Comparison of ENCODE assay signal across 22 cellular contexts in the genomic region with DNA sequence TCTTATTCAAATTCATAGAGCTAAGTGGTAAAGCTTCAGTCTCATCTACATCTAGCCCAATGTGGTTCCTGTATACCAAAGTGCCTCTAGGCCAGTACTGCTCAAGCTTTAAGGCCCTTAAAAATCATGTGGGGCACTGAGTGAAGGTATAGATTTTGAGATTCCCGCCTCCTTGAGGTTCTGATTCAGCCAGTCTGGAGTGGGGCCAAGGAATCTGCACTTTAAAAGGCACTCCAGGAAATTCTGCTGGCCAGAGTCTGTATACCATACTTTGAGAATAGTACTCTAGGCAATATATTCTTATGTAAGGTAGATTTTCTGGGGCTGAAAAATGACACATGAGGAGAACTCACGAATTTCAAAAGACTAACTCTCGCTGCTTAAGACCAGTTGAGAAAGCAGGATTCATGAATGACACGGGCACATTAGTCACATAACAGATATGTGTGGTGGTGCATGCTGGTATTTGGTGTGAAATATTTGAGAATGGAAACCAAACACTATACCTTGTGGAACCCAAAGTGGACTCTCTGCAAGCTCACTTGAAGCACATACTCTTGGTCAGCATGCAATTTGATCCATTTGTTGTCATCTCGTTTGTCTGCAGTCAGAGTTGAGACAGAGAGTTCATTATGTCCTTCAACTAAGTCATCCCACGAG. TPM values are rescaled to one million over a fixed set of nuclear protein-coding genes. Genes with fewer than 3 reads are reported as not detected.
DNase-seq lines count a peak whose midpoint lies in the region; ATAC-seq and TF ChIP-seq lines count a peak whose summit lies in the region.
"Had no signal": no experiment of that assay in that cellular context is flagged by ENCODE, and none has a peak within 500 bp of the region (broad histone marks: within the 10 kb centered on the region; RNA-seq: fewer than 3 reads in every experiment).

No MANE protein-coding gene starts in this region.

- H2BK12ac ChIP-seq in trophoblast cell (ENCODE audit: low read length), result no peak overlapping the region

- intact Hi-C loops in HCT116 (cut with micrococcal nuclease), result no loop called here

- no peak overlapping the region for H2AK5ac ChIP-seq in trophoblast cell (ENCODE audit: low read length)

- H2AFZ ChIP-seq in HCT116 (ENCODE audit: low read depth, low read length, poor library complexity, severe bottlenecking) (no peak overlapping the region), trophoblast cell (ENCODE audit: insufficient read depth, low read length, poor library complexity) (no peak overlapping the region)
- H2AFZ ChIP-seq: parathyroid adenoma, PC-9 had no signal

- WGBS in trophoblast cell (ENCODE audit: extremely low coverage, insufficient coverage, insufficient read length), result no CpG with 5 or more reads among the region's 6 CpGs

- H3K9me3 ChIP-seq in HCT116 (ENCODE audit: control insufficient read depth in 1 of 2, insufficient read depth in 1 of 2, low read depth in 1 of 2, low read length in 2 of 2) (no peaks in the 10 kb centered on the region), trophoblast cell (ENCODE audit: insufficient read depth, low read depth, low read length) (no peaks in the 10 kb centered on the region)
- H3K9me3 ChIP-seq: heart left ventricle, spleen had no signal

- H3K23ac ChIP-seq in trophoblast cell (ENCODE audit: low read length), result no peak overlapping the region

- H3K4me3 ChIP-seq in HCT116 (replicated peaks in 1 of 2; ENCODE audit: low read depth in 1 of 2, low read length in 2 of 2), result no peak overlapping the region
- no peak overlapping the region for H3K4me3 ChIP-seq in epithelial cell of esophagus (ENCODE audit: low read length)
- no peak overlapping the region for H3K4me3 ChIP-seq in trophoblast cell (ENCODE audit: low read depth, low read length)
- H3K4me3 ChIP-seq: GM12878, heart left ventricle, PC-9, spleen had no signal

- H3K36me3 ChIP-seq in HCT116 (ENCODE audit: control insufficient read depth in 1 of 2, insufficient read depth in 2 of 2, low read length in 2 of 2) (no peaks in the 10 kb centered on the region; a peak in 1 of 4 replicates), trophoblast cell (ENCODE audit: control insufficient read depth in 1 of 2, insufficient read depth in 2 of 2, low read length in 2 of 2) (peaks cover 3 to 7% of the 10 kb centered on the region in 2 experiments)

- H3K79me1 ChIP-seq in trophoblast cell (ENCODE audit: low read length), result no peaks in the 10 kb centered on the region

- no peak overlapping the region for H4K8ac ChIP-seq in trophoblast cell (ENCODE audit: low read depth, low read length)

- H3K27ac ChIP-seq in HCT116 (ENCODE audit: low read depth, low read length) (no peak overlapping the region), trophoblast cell (ENCODE audit: low read depth, low read length) (no peak overlapping the region)
- H3K27ac ChIP-seq: heart left ventricle, parathyroid adenoma, PC-9, spleen had no signal

- RAD21 ChIA-PET in HCT116 (lab: Charles Lee; ENCODE audit: low non-redundant PET in 1 of 2, low total read pairs in 2 of 2, uncharacterized antibody in 2 of 2, unreplicated experiment in 2 of 2), result no interaction called here

- DNase-seq in HCT116 (ENCODE audit: low read depth, low spot score), result no peak
- peak; percentile 57 for DNase-seq in RPMI7951 (ENCODE audit: low read depth)
- DNase-seq in epithelial cell of esophagus (ENCODE audit: low read depth), result peak; percentile 52
- peak; percentile 67 to 89 for DNase-seq in trophoblast cell
- DNase-seq in NCI-H446 (lab: John Stamatoyannopoulos, UW), result no peak
- no peak for DNase-seq in C1 segment of cervical spinal cord (lab: John Stamatoyannopoulos, UW)
- DNase-seq in activated effector memory CD4-positive, alpha-beta T cell treated with Interleukin-2 at 50 U/mL for 16 hours, result no peak
- DNase-seq: activated CD8-positive, alpha-beta memory T cell treated with anti-CD3 and anti-CD28 coated beads, Interleukin-2, amount 50 U/mL, for 4 hours; activated naive CD4-positive, alpha-beta T cell; heart left ventricle; KG1; NCI-H1417 treated with DMSO at 0.1 percent for 48 hours; NCI-H510A treated with DMSO at 0.1 percent for 48 hours; PC-9; spleen; stimulated activated naive CD8-positive, alpha-beta T cell treated with anti-CD3 and anti-CD28 coated beads, Interleukin-15, Interleukin-2, amounts not matched to agents 100 U/mL and 50 U/mL, for 24 hours; T-cell had no signal

- H3K4ac ChIP-seq in trophoblast cell (ENCODE audit: low read depth, low read length), result no peak overlapping the region

- H4K12ac ChIP-seq in trophoblast cell (ENCODE audit: low read depth, low read length), result no peak overlapping the region

- no peaks in the 10 kb centered on the region for H3K27me3 ChIP-seq in HCT116 (ENCODE audit: insufficient read depth, low read length)
- H3K27me3 ChIP-seq in trophoblast cell (ENCODE audit: insufficient read depth, low read length), result no peaks in the 10 kb centered on the region
- H3K27me3 ChIP-seq: heart left ventricle, spleen had no signal

- no peak overlapping the region for H2BK120ac ChIP-seq in trophoblast cell (ENCODE audit: insufficient read depth, low read length, poor library complexity)

- peaks cover 0 to 10% of the 10 kb centered on the region in 2 experiments; a peak in 2 of 4 replicates for H3K4me1 ChIP-seq in HCT116 (ENCODE audit: control insufficient read depth in 1 of 2, insufficient read depth in 2 of 2, low read length in 2 of 2)
- no peaks in the 10 kb centered on the region for H3K4me1 ChIP-seq in trophoblast cell (ENCODE audit: control insufficient read depth in 1 of 2, insufficient read depth in 2 of 2, low read length in 2 of 2)
- H3K4me1 ChIP-seq: heart left ventricle, parathyroid adenoma, spleen had no signal

- H3K4me2 ChIP-seq in HCT116 (ENCODE audit: low read length) (peak overlapping the region; percentile 17; the same call in 1 of the 2 replicates), trophoblast cell (ENCODE audit: low read length) (no peak overlapping the region)
- H3K4me2 ChIP-seq: PC-9 had no signal

- CTCF ChIA-PET in HCT116 (lab: Charles Lee), result no interaction called here

- peak; percentile 49; the same call in 1 of the 2 replicates for ATAC-seq in HCT116
- ATAC-seq: GM12878; heart left ventricle; stimulated activated naive CD8-positive, alpha-beta T cell treated with anti-CD3 and anti-CD28 coated beads, Interleukin-15, Interleukin-2, amounts not matched to agents 100 U/mL and 50 U/mL, for 24 hours; T-cell had no signal

- H4K91ac ChIP-seq in trophoblast cell (ENCODE audit: low read depth, low read length), result no peak overlapping the region

- no peaks in the 10 kb centered on the region for H4K20me1 ChIP-seq in HCT116 (ENCODE audit: insufficient read depth)

- no peak overlapping the region for H3K18ac ChIP-seq in trophoblast cell (ENCODE audit: low read length)

- no TSS peak for BruUV-seq in HCT116 (replicated peaks; lab: Mats Ljungman, UMichigan)

- H3K14ac ChIP-seq in trophoblast cell (ENCODE audit: low read length), result no peak overlapping the region

- no peak for TF ChIP-seq POLR2A in HCT116 (IDR thresholded peaks at IDR 0.05; ENCODE audit: borderline replicate concordance, extremely low read depth, insufficient read depth, insufficient read length)

- H3K79me2 ChIP-seq in HCT116 (ENCODE audit: insufficient read depth, low read length), result no peaks in the 10 kb centered on the region
- H3K79me2 ChIP-seq in trophoblast cell (ENCODE audit: control insufficient read depth, insufficient read depth, low read length, poor library complexity), result no peaks in the 10 kb centered on the region
- H3K79me2 ChIP-seq: parathyroid adenoma had no signal

- TF ChIP-seq RAD21 in HCT116 (IDR thresholded peaks at IDR 0.05; ENCODE audit: low read depth), result no peak

- TF ChIP-seq CTCF in HCT116 (IDR thresholded peaks at IDR 0.05 in 2 of 3, conservative IDR thresholded peaks at IDR 0.05 in 1 of 3; ENCODE audit: borderline replicate concordance in 1 of 3, insufficient read depth in 1 of 3, low read depth in 2 of 3, low read length in 2 of 3) (no peak), epithelial cell of esophagus (IDR thresholded peaks at IDR 0.05; ENCODE audit: insufficient read depth, low read depth, low read length, missing control alignments) (no peak)

- no peaks in the 10 kb centered on the region for H3K9me2 ChIP-seq in HCT116 (ENCODE audit: insufficient read depth)

- POLR2A ChIA-PET in HCT116 (lab: Charles Lee), result no interaction called here

- H3K9ac ChIP-seq in HCT116 (ENCODE audit: low read length) (no peak overlapping the region), trophoblast cell (ENCODE audit: low read length) (no peak overlapping the region)
- H3K9ac ChIP-seq: parathyroid adenoma had no signal

- no peak overlapping the region for H2BK5ac ChIP-seq in trophoblast cell (ENCODE audit: low read depth, low read length, poor library complexity)

TF ChIP-seq in HCT116, 20 proteins besides CTCF, POLR2A, EP300 and RAD21:
- TF ChIP-seq YY1 (IDR thresholded peaks at IDR 0.05; ENCODE audit: extremely low read depth, insufficient replicate concordance, low read depth, low read length), result no peak
- TF ChIP-seq EGR1 (IDR thresholded peaks at IDR 0.05; ENCODE audit: low read depth), result no peak
- TF ChIP-seq FOSL1 (IDR thresholded peaks at IDR 0.05; ENCODE audit: low read depth), result 0 out of 2 replicates have a peak, but pooled peaks have one; percentile 11

RNA-seq across cellular contexts. Expression of a gene that starts 47.6 kb away (rescaled TPM):
- total RNA-seq in HCT116 (2021; ENCODE audit: unreplicated experiment), result not detected
- not detected in 2 replicates for polyA plus RNA-seq in HCT116 (2012)
- total RNA-seq in RPMI7951 (2014; rRNA removed; shearing (Covaris generic)), result not detected in 2 replicates
- polyA plus RNA-seq in trophoblast cell (2013), result not detected in 2 replicates
- total RNA-seq: GM12878, mononuclear cell, spleen, T-cell had no signal
- polyA plus RNA-seq: CD14-positive monocyte, GM12878, heart left ventricle, spleen, urinary bladder had no signal

Comparison
In these comparisons a context has a peak if more than half of its experiments do, and no peak if none do; other contexts are left out.
1. DNase-seq: peak in RPMI7951 (single experiment), epithelial cell of esophagus (single experiment) and trophoblast cell (2 of 2); none in HCT116 (single experiment), NCI-H446 (0 of 2), C1 segment of cervical spinal cord (0 of 14) and activated effector memory CD4-positive, alpha-beta T cell treated with Interleukin-2 at 50 U/mL for 16 hours (single experiment).